ENCODE assay signal across 8 cellular contexts in the genomic region with DNA sequence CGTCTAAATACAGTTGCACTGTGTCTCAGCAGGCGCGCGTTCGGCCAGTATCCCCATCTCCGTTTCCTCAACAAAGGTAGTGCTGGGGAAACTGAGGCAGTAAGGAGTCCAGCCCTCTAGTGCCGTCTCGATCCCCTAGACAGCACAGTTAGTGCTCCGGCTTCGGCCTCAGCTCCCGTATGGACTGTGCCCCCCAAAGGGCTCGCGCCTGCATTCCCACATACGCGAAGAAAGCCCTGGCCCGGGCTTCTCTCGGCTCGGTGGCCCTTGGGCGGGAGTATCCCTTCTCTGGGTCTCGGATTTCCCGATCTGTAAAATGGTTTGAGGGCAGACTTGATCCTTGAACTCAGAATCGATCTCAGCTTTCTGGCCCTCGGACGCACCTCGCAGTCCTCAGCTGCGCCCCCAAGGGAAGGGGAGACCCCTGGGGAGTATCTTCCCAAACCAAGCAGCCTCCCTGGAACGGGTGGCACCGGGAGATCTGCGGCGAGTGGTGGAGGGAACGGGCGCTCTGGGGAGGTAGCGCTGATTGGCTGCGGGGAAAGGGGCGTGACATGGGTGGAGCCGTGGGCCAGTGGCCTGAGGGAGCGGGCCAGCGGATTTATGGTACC. TPM values are rescaled to one million over a fixed set of nuclear protein-coding genes. Genes with fewer than 3 reads are reported as not detected.
DNase-seq lines count a peak whose midpoint lies in the region; ATAC-seq and TF ChIP-seq lines count a peak whose summit lies in the region.

No MANE protein-coding gene starts in this region.

- H3K14ac ChIP-seq in IMR-90 (replicated peaks; ENCODE audit: low read depth, low read length) = peak overlapping the region; percentile 69; the same call in 1 of the 2 replicates

- H3K27ac ChIP-seq in CD8-positive, alpha-beta memory T cell (ENCODE audit: low read depth, low read length) = peak overlapping the region; percentile 90
- peak overlapping the region; percentile 38 for H3K27ac ChIP-seq in IMR-90 (ENCODE audit: insufficient read depth, low read length)
- H3K27ac ChIP-seq in esophagus squamous epithelium = peak overlapping the region; percentile 88 to 92 (median 90)
- H3K27ac ChIP-seq in muscle layer of colon (ENCODE audit: low read depth, low read length) = peak overlapping the region; percentile 92

- H2AK5ac ChIP-seq in IMR-90 (ENCODE audit: low read depth, low read length) = peak overlapping the region; percentile 36; the same call in 1 of the 2 replicates

- peak overlapping the region; percentile 91 for H3K4me2 ChIP-seq in IMR-90 (ENCODE audit: low read depth, low read length)

- in situ Hi-C loops in IMR-90 (cut with MboI; ENCODE audit: low sequenced_read_pairs) = no loop called here

- H3K9ac ChIP-seq in IMR-90 (ENCODE audit: low read depth, low read length) = peak overlapping the region; percentile 69
- H3K9ac ChIP-seq in muscle layer of colon (ENCODE audit: low read length) = peak overlapping the region; percentile 86

- H3K9me1 ChIP-seq in IMR-90 (ENCODE audit: insufficient read depth, low read length) = 0 out of 2 replicates have a peak, but pooled peaks cover 8% of the 10 kb centered on the region

- H3K27me3 ChIP-seq in CD8-positive, alpha-beta memory T cell (ENCODE audit: insufficient read depth, low read length, poor library complexity, severe bottlenecking) = no peaks in the 10 kb centered on the region
- H3K27me3 ChIP-seq in IMR-90 (ENCODE audit: control insufficient read depth, insufficient read depth, low read length) (peaks cover 23% of the 10 kb centered on the region), esophagus squamous epithelium (peaks cover 0 to 21% (median 0%) of the 10 kb centered on the region in 4 donors), muscle layer of colon (ENCODE audit: control insufficient read depth in 1 of 2, insufficient read depth in 2 of 2, low read length in 2 of 2) (peaks cover 4 to 23% of the 10 kb centered on the region in 2 donors)

- H3K23ac ChIP-seq in IMR-90 (ENCODE audit: low read depth, low read length) = peak overlapping the region; percentile 84

- DNase-seq in CD8-positive, alpha-beta memory T cell = peak; percentile 36 to 69 (median 55)
- DNase-seq in IMR-90 (peak; percentile 64), OCI-M1 (lab: John Stamatoyannopoulos, UW) (peak; percentile 81), esophagus squamous epithelium (lab: John Stamatoyannopoulos, UW) (no peak)
- DNase-seq in activated T-cell treated with anti-CD3 and anti-CD28 coated beads, Interleukin-2, amount 50 U/mL, for 48 hours = peak; percentile 79 to 82
- DNase-seq in stimulated activated naive CD8-positive, alpha-beta T cell treated with anti-CD3 and anti-CD28 coated beads, Interleukin-15, Interleukin-2, amounts not matched to agents 100 U/mL and 50 U/mL, for 24 hours = peak; percentile 82

- 0 out of 2 replicates have a peak overlapping the region, but pooled peaks have one; percentile 7 for H4K5ac ChIP-seq in IMR-90 (ENCODE audit: low read depth, low read length)

- H3K56ac ChIP-seq in IMR-90 (ENCODE audit: extremely low read depth, insufficient read depth, low read length) = no peak overlapping the region

- BruUV-seq in IMR-90 (replicated peaks; lab: Mats Ljungman, UMichigan) = no TSS peak

- no peak overlapping the region for H3K18ac ChIP-seq in IMR-90 (ENCODE audit: low read depth, low read length)

- no peaks in the 10 kb centered on the region for H3K9me3 Mint-ChIP-seq in CD8-positive, alpha-beta memory T cell

- H2AFZ ChIP-seq in IMR-90 (replicated peaks; ENCODE audit: low read length, poor library complexity) = peak overlapping the region; percentile 96

- peaks cover 26% of the 10 kb centered on the region for H3K36me3 ChIP-seq in CD8-positive, alpha-beta memory T cell (ENCODE audit: insufficient read depth, low read length)
- H3K36me3 ChIP-seq in IMR-90 (ENCODE audit: control insufficient read depth, insufficient read depth, low read length) (peaks cover 14% of the 10 kb centered on the region), esophagus squamous epithelium (peaks cover 11 to 29% (median 18%) of the 10 kb centered on the region in 3 donors), muscle layer of colon (ENCODE audit: insufficient read depth, low read length) (peaks cover 22% of the 10 kb centered on the region)

- intact Hi-C loops in IMR-90 (cut with micrococcal nuclease) = no loop called here
- intact Hi-C loops in esophagus squamous epithelium (cut with DNase I) = no loop called here

- H3K27me3 Mint-ChIP-seq in CD8-positive, alpha-beta memory T cell = peaks cover 0 to 7% of the 10 kb centered on the region in 2 donors

- H3K4me3 Mint-ChIP-seq in CD8-positive, alpha-beta memory T cell = peak overlapping the region; percentile 92 to 98 (median 96)

- H4K20me1 ChIP-seq in IMR-90 (ENCODE audit: insufficient read depth, low read length) = peaks cover 7% of the 10 kb centered on the region

- no peak overlapping the region for H2BK15ac ChIP-seq in IMR-90 (ENCODE audit: low read depth, low read length)

- POLR2A ChIA-PET in CD8-positive, alpha-beta memory T cell (lab: Charles Lee) = interaction anchor here (1.3 to 2.2 kb wide), 3 partner anchors 11 to 204 kb away, joined by 3 to 13 read pairs (median 8); a partner anchor contains a TSS
- POLR2A ChIA-PET in IMR-90 (lab: Charles Lee; ENCODE audit: unreplicated experiment) = no interaction called here

- H3K27ac Mint-ChIP-seq in CD8-positive, alpha-beta memory T cell = peak overlapping the region; percentile 88 to 99 (median 98)

- H4K8ac ChIP-seq in IMR-90 (ENCODE audit: low read depth in 2 of 2, low read length in 2 of 2) = peak overlapping the region; percentile 63 to 89; a peak in 3 of 4 replicates

- H4K91ac ChIP-seq in IMR-90 (ENCODE audit: insufficient read depth, low read depth, low read length) = no peak overlapping the region

- TF ChIP-seq CTCF in IMR-90 (conservative IDR thresholded peaks at IDR 0.05; ENCODE audit: low read depth, low read length) = no peak
- TF ChIP-seq CTCF in esophagus squamous epithelium (IDR thresholded peaks at IDR 0.05) = no peak

- TF ChIP-seq POLR2A in IMR-90 (IDR thresholded peaks at IDR 0.05; ENCODE audit: low read depth, low read length) (no peak), esophagus squamous epithelium (IDR thresholded peaks at IDR 0.05) (peak in 3 of 4 donors; percentile 18 to 66 (median 28))

- no peaks in the 10 kb centered on the region for H3K9me3 ChIP-seq in CD8-positive, alpha-beta memory T cell (ENCODE audit: low read length)
- H3K9me3 ChIP-seq in IMR-90 (ENCODE audit: control insufficient read depth, insufficient read depth, low read length) = no peaks in the 10 kb centered on the region
- no peaks in the 10 kb centered on the region for H3K9me3 ChIP-seq in esophagus squamous epithelium
- H3K9me3 ChIP-seq in muscle layer of colon (ENCODE audit: low read length) = no peaks in the 10 kb centered on the region

- H3K4me1 Mint-ChIP-seq in CD8-positive, alpha-beta memory T cell = peaks cover 49 to 76% (median 59%) of the 10 kb centered on the region in 3 donors

- H3K4me1 ChIP-seq in CD8-positive, alpha-beta memory T cell (ENCODE audit: insufficient read depth, low read length) = peaks cover 29% of the 10 kb centered on the region
- H3K4me1 ChIP-seq in IMR-90 (ENCODE audit: control insufficient read depth, insufficient read depth, low read length) (no peaks in the 10 kb centered on the region), esophagus squamous epithelium (peaks cover 26 to 73% (median 38%) of the 10 kb centered on the region in 3 donors), muscle layer of colon (ENCODE audit: insufficient read depth, low read length) (peaks cover 12% of the 10 kb centered on the region)

- H3K4ac ChIP-seq in IMR-90 (ENCODE audit: low read depth, low read length) = peak overlapping the region; percentile 72

- ATAC-seq in GM21360 (IDR thresholded peaks at IDR 0.05; ENCODE audit: unreplicated experiment) (peak; percentile 39), IMR-90 (ENCODE audit: low read depth) (peak; percentile 76)
- ATAC-seq in stimulated activated naive CD8-positive, alpha-beta T cell treated with anti-CD3 and anti-CD28 coated beads, Interleukin-15, Interleukin-2, amounts not matched to agents 100 U/mL and 50 U/mL, for 24 hours = peak; percentile 33

- WGBS in IMR-90 (ENCODE audit: extremely low coverage in 2 of 2, insufficient read length in 1 of 2), 2 experiments = 3% methylated on average over 7 of the region's 38 CpGs; no CpG with 5 or more reads in 1 of the 2 experiments
- WGBS in esophagus squamous epithelium, 2 donors = 0% methylated on average over 13 of the region's 38 CpGs; no CpG with 5 or more reads in 1 of the 2 donors

- no peak for TF ChIP-seq RAD21 in IMR-90 (IDR thresholded peaks at IDR 0.05; ENCODE audit: low read length)

- H2BK120ac ChIP-seq in IMR-90 (ENCODE audit: low read depth, low read length) = 0 out of 2 replicates have a peak overlapping the region, but pooled peaks have one; percentile 2

- H3K36me3 Mint-ChIP-seq in CD8-positive, alpha-beta memory T cell = peaks cover 0 to 43% (median 0%) of the 10 kb centered on the region in 3 donors

- dilution Hi-C loops in IMR-90 (cut with HindIII; ENCODE audit: low sequenced_read_pairs, unreplicated experiment) = no loop called here

- H3K79me1 ChIP-seq in IMR-90 (ENCODE audit: low read depth in 1 of 2, low read length in 2 of 2) = peaks cover 18 to 32% of the 10 kb centered on the region in 2 experiments

- H3K4me3 ChIP-seq in CD8-positive, alpha-beta memory T cell (ENCODE audit: low read length) = peak overlapping the region; percentile 97
- H3K4me3 ChIP-seq in IMR-90 (ENCODE audit: insufficient read depth, low read depth, low read length) = peak overlapping the region; percentile 79
- peak overlapping the region; percentile 66 to 89 (median 86) for H3K4me3 ChIP-seq in esophagus squamous epithelium
- H3K4me3 ChIP-seq in muscle layer of colon (ENCODE audit: low read depth in 1 of 2, low read length in 2 of 2) = peak overlapping the region; percentile 86 to 99

- H2AK9ac ChIP-seq in IMR-90 (replicated peaks; ENCODE audit: low read depth, low read length, poor library complexity) = peak overlapping the region; percentile 76

- CTCF ChIA-PET in CD8-positive, alpha-beta memory T cell (lab: Charles Lee) = interaction anchor here (1.3 to 1.8 kb wide), 4 partner anchors 8 to 74 kb away, joined by 5 to 7 read pairs (median 6); no protein-coding TSS in a partner anchor
- CTCF ChIA-PET in IMR-90 (lab: Yijun Ruan, JAX) = interaction anchor here (1.0 kb wide), 1 partner anchor 45 kb away, joined by 3 read pairs; no protein-coding TSS in a partner anchor

- peak overlapping the region; percentile 29 for H2BK5ac ChIP-seq in IMR-90 (ENCODE audit: low read depth, low read length, poor library complexity, severe bottlenecking)

- no peak overlapping the region for H2BK20ac ChIP-seq in IMR-90 (ENCODE audit: low read depth, low read length)

RNA-seq across cellular contexts. Expression of a gene that starts 0.8 kb away (rescaled TPM):
- total RNA-seq in CD8-positive, alpha-beta memory T cell = 10 to 100 TPM; 35.1 to 43.2 TPM
- 63.4 TPM for polyA plus RNA-seq in CD8-positive, alpha-beta memory T cell
- 15.3 and 17.9 TPM in 2 replicates for total RNA-seq in IMR-90 (2012; rRNA removed)
- 23.3 and 29.4 TPM in 2 replicates for polyA plus RNA-seq in IMR-90 (2012; rRNA removed)
- 34.1 and 38.2 TPM in 2 replicates for polyA plus RNA-seq in IMR-90 (2012; cell fraction: cytosol; rRNA removed)
- polyA plus RNA-seq in IMR-90 (2012; cell fraction: nucleus; rRNA removed; ENCODE audit: low replicate concordance) = 48.3 and 88.8 TPM in 2 replicates
- total RNA-seq in esophagus squamous epithelium = 10 to 100 TPM; 18.3 to 25.5 (median 22.1) TPM

RNA-seq across cellular contexts. Expression of a gene that starts 4.0 kb away (rescaled TPM):
- 1 to 10 TPM; 2.6 to 3.2 TPM for total RNA-seq in CD8-positive, alpha-beta memory T cell
- 14.4 TPM for polyA plus RNA-seq in CD8-positive, alpha-beta memory T cell
- total RNA-seq in IMR-90 (2012; rRNA removed) (not detected in 2 replicates), esophagus squamous epithelium (10 to 100 TPM; 12.4 to 18.3 (median 15.5) TPM)
- polyA plus RNA-seq in IMR-90 (2012; rRNA removed) = 0.03 and 0.13 TPM in 2 replicates
- 0.10 and 0.16 TPM in 2 replicates for polyA plus RNA-seq in IMR-90 (2012; cell fraction: cytosol; rRNA removed)
- polyA plus RNA-seq in IMR-90 (2012; cell fraction: nucleus; rRNA removed; ENCODE audit: low replicate concordance) = 0.38 and 0.49 TPM in 2 replicates

RNA-seq across cellular contexts. Expression of a gene that starts 11.4 kb away (rescaled TPM):
- 1 to 10 TPM; 1.1 to 2.0 TPM for total RNA-seq in CD8-positive, alpha-beta memory T cell
- polyA plus RNA-seq in CD8-positive, alpha-beta memory T cell = 0.43 TPM
- total RNA-seq in IMR-90 (2012; rRNA removed) (0.83 TPM in 1 of 2 replicates, not detected in the other), esophagus squamous epithelium (1 to 10 TPM in 2 of 4 donors, under 1 TPM in 1, not detected in 1; 0.57 to 2.1 (median 1.2) TPM)
- polyA plus RNA-seq in IMR-90 (2012; rRNA removed) = 0.21 and 0.49 TPM in 2 replicates
- 0.10 and 0.11 TPM in 2 replicates for polyA plus RNA-seq in IMR-90 (2012; cell fraction: cytosol; rRNA removed)
- 1.6 and 1.7 TPM in 2 replicates for polyA plus RNA-seq in IMR-90 (2012; cell fraction: nucleus; rRNA removed; ENCODE audit: low replicate concordance)

RNA-seq across cellular contexts. Expression of a gene that starts 33.0 kb away (rescaled TPM):
- total RNA-seq in CD8-positive, alpha-beta memory T cell = 1 to 10 TPM in 1 of 2 experiments, under 1 TPM in 1; 0.98 to 1.1 TPM
- polyA plus RNA-seq in CD8-positive, alpha-beta memory T cell = 0.23 TPM
- total RNA-seq in IMR-90 (2012; rRNA removed) (6.5 and 6.9 TPM in 2 replicates), esophagus squamous epithelium (1 to 10 TPM in 3 of 4 donors, under 1 TPM in 1; 0.57 to 4.0 (median 1.3) TPM)
- polyA plus RNA-seq in IMR-90 (2012; rRNA removed) = 9.6 and 12.4 TPM in 2 replicates
- 5.9 and 10.4 TPM in 2 replicates for polyA plus RNA-seq in IMR-90 (2012; cell fraction: cytosol; rRNA removed)
- 10.5 and 18.3 TPM in 2 replicates for polyA plus RNA-seq in IMR-90 (2012; cell fraction: nucleus; rRNA removed; ENCODE audit: low replicate concordance)

Comparison
In these comparisons a context has a peak if more than half of its experiments do, and no peak if none do; other contexts are left out.
1. H3K27ac ChIP-seq: peak in every context shown above with its lines; median percentile 92 in muscle layer of colon; 90 in CD8-positive, alpha-beta memory T cell; 90 in esophagus squamous epithelium; 38 in IMR-90.